8 cellular contexts compared by ENCODE assay signal in the genomic region with DNA sequence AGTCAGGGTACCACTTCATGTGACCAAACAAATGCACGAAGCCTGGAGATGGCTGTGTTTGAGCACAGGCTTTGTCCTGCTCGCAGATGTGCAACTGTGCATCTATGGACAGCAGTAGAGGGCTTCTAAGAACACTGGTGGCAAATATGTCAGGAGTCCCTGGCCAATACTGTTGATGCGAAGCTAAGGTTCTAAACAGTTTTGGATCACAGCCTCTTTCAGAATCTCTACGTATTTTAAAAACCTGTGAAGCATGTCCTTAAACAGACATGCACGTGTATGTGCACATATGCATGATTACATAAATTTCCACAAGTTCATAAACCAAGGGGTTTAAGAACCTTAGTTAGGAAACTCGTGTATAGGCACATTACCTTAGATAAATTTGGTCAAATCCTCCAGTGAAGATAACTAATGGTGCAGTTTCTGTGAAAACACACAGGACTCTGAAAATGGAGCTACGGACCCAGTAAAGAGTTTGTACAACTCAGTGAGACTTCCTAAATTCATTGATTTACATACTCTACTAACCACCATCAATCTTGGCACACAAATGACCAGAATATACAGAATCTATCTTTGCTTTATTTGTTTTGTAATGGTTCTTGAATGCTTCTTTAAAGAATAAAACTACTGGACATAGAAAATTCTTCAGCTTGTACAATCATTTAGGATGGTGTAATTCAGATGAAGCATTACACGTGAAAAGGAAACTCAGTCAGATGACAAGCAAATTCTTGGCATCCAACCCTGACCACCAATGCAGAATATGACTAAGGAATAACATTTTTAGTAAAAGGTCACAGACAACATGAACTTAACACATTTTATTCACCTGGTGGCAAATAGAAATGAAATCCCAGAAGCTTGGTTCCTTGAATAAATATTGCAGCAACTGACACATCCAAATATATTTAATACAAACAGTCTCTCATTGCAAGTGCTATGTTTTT.
DNase-seq lines count a peak whose midpoint lies in the region; ATAC-seq and TF ChIP-seq lines count a peak whose summit lies in the region.

No MANE protein-coding gene starts in this region.

- DNase-seq in AG09319 (ENCODE audit: extremely low read depth, low read depth) (peak; percentile 63), amniotic stem cell (lab: John Stamatoyannopoulos, UW) (peak; percentile 32), medulla oblongata (ENCODE audit: extremely low spot score) (no peak), DMS153 (lab: John Stamatoyannopoulos, UW) (no peak)
- peak; percentile 8 for DNase-seq in stimulated activated naive CD8-positive, alpha-beta T cell treated with anti-CD3 and anti-CD28 coated beads, Interleukin-15, Interleukin-2, amounts not matched to agents 100 U/mL and 50 U/mL, for 24 hours
- DNase-seq in activated CD4-positive, alpha-beta T cell treated with anti-CD3 and anti-CD28 coated beads, Interleukin-2, amount 50 U/mL, for 4 hours = no peak

- TF ChIP-seq CTCF in AG09319 (IDR thresholded peaks at IDR 0.05; ENCODE audit: low read depth, low read length) = no peak

- ATAC-seq in GM19035 (IDR thresholded peaks at IDR 0.05; ENCODE audit: unreplicated experiment) (peak; percentile 63), HG03175 (IDR thresholded peaks at IDR 0.05; ENCODE audit: unreplicated experiment) (peak; percentile 70)
- ATAC-seq in stimulated activated naive CD8-positive, alpha-beta T cell treated with anti-CD3 and anti-CD28 coated beads, Interleukin-15, Interleukin-2, amounts not matched to agents 100 U/mL and 50 U/mL, for 24 hours = peak; percentile 87

Comparison
In these comparisons a context has a peak if more than half of its experiments do, and no peak if none do; other contexts are left out.
1. DNase-seq: peak in AG09319 (single experiment), amniotic stem cell (single experiment) and stimulated activated naive CD8-positive, alpha-beta T cell treated with anti-CD3 and anti-CD28 coated beads, Interleukin-15, Interleukin-2, amounts not matched to agents 100 U/mL and 50 U/mL, for 24 hours (single experiment); none in medulla oblongata (single experiment), activated CD4-positive, alpha-beta T cell treated with anti-CD3 and anti-CD28 coated beads, Interleukin-2, amount 50 U/mL, for 4 hours (0 of 2) and DMS153 (single experiment).
2. Peak in every context shown above with its lines, with median percentiles within 50 percentile points of each other: ATAC-seq.